ENCODE assay signal across 1 cellular context in genomic region chr5:60210810-60211209, GRCh38.
TF ChIP-seq lines count a peak whose summit lies in the region.

No MANE protein-coding gene starts in this region.

TF ChIP-seq in HepG2, 621 proteins besides CTCF, POLR2A, EP300 and RAD21 (continued from another document and continues in another):
- TF ChIP-seq ZNF318 (CRISPR knock-in tag; IDR thresholded peaks at IDR 0.05) (no peak), PBX3 (CRISPR knock-in tag; IDR thresholded peaks at IDR 0.05; ENCODE audit: borderline replicate concordance) (no peak), NFATC3 (CRISPR knock-in tag; IDR thresholded peaks at IDR 0.05) (no peak), ZNF691 (CRISPR knock-in tag; IDR thresholded peaks at IDR 0.05; ENCODE audit: borderline replicate concordance, low read depth) (no peak), ZNF687 (CRISPR knock-in tag; IDR thresholded peaks at IDR 0.05) (peak; percentile 64), ZFP91 (CRISPR knock-in tag; IDR thresholded peaks at IDR 0.05; ENCODE audit: borderline replicate concordance) (no peak), ETS1 (CRISPR knock-in tag; IDR thresholded peaks at IDR 0.05) (no peak), ZNF30 (CRISPR knock-in tag; IDR thresholded peaks at IDR 0.05) (no peak), GABPB1 (CRISPR knock-in tag; IDR thresholded peaks at IDR 0.05) (peak; percentile 17; the same call in 1 of the 2 replicates), ZFX (CRISPR knock-in tag; IDR thresholded peaks at IDR 0.05; ENCODE audit: low read depth) (0 out of 2 replicates have a peak, but pooled peaks have one; percentile 11), HES4 (CRISPR knock-in tag; IDR thresholded peaks at IDR 0.05; ENCODE audit: borderline replicate concordance) (no peak), ZNF292 (CRISPR knock-in tag; IDR thresholded peaks at IDR 0.05; ENCODE audit: borderline replicate concordance, low read depth) (peak; percentile 61), ZMYM4 (CRISPR knock-in tag; IDR thresholded peaks at IDR 0.05) (peak; percentile 37; the same call in 1 of the 2 replicates), TMF1 (CRISPR knock-in tag; IDR thresholded peaks at IDR 0.05; ENCODE audit: low read depth) (no peak), MED13 (CRISPR knock-in tag; IDR thresholded peaks at IDR 0.05) (no peak), ZNF280D (CRISPR knock-in tag; IDR thresholded peaks at IDR 0.05) (no peak), FOXK2 (IDR thresholded peaks at IDR 0.05) (no peak), STAT5B (CRISPR knock-in tag; IDR thresholded peaks at IDR 0.05) (no peak), HOXA3 (CRISPR knock-in tag; IDR thresholded peaks at IDR 0.05) (no peak), ZNF275 (CRISPR knock-in tag; IDR thresholded peaks at IDR 0.05; ENCODE audit: borderline replicate concordance) (no peak), HMGA1 (CRISPR knock-in tag; conservative IDR thresholded peaks at IDR 0.05) (no peak), GPN1 (CRISPR knock-in tag; IDR thresholded peaks at IDR 0.05; ENCODE audit: borderline replicate concordance) (no peak), ZKSCAN8 (CRISPR knock-in tag; IDR thresholded peaks at IDR 0.05; ENCODE audit: borderline replicate concordance) (no peak), ZNF746 (CRISPR knock-in tag; IDR thresholded peaks at IDR 0.05) (no peak), ZNF607 (CRISPR knock-in tag; IDR thresholded peaks at IDR 0.05; ENCODE audit: borderline replicate concordance) (no peak), ZNF572 (CRISPR knock-in tag; IDR thresholded peaks at IDR 0.05) (no peak), SSRP1 (CRISPR knock-in tag; IDR thresholded peaks at IDR 0.05) (no peak), FOXO1 (CRISPR knock-in tag; IDR thresholded peaks at IDR 0.05) (no peak), ZNF281 (CRISPR knock-in tag; IDR thresholded peaks at IDR 0.05; ENCODE audit: borderline replicate concordance) (no peak), ZSCAN20 (CRISPR knock-in tag; IDR thresholded peaks at IDR 0.05; ENCODE audit: borderline replicate concordance) (no peak), SP1 (IDR thresholded peaks at IDR 0.05) (no peak), SP1 (CRISPR knock-in tag; IDR thresholded peaks at IDR 0.05) (no peak)
